ENCODE assay signal across 10 cellular contexts in genomic region chr10:24467094-24467493, GRCh38.
DNase-seq lines count a peak whose midpoint lies in the region; ATAC-seq and TF ChIP-seq lines count a peak whose summit lies in the region.
"Had no signal": no experiment of that assay in that cellular context is flagged by ENCODE, and none has a peak within 500 bp of the region (broad histone marks: within the 10 kb centered on the region; RNA-seq: fewer than 3 reads in every experiment).

No MANE protein-coding gene starts in this region.

- DNase-seq in GM23248, result no peak
- DNase-seq in SJSA1 (ENCODE audit: low read depth in 1 of 2, low spot score in 2 of 2), result no peak
- peak in 1 of 2 donors; percentile 23 for DNase-seq in foreskin keratinocyte
- no peak for DNase-seq in retinal pigment epithelial cell (ENCODE audit: low read depth)
- DNase-seq in left ventricle myocardium superior, result no peak
- DNase-seq: activated naive CD8-positive, alpha-beta T cell treated with anti-CD3 and anti-CD28 coated beads, Interleukin-2, amount 50 U/mL, for 24 hours; SHP77 treated with DMSO at 0.1 percent for 48 hours had no signal

- H3K4me2 ChIP-seq in GM23248 (ENCODE audit: unreplicated experiment), result peak overlapping the region; percentile 73

- TF ChIP-seq CTCF in foreskin keratinocyte (conservative IDR thresholded peaks at IDR 0.05), result no peak
- no peak for TF ChIP-seq CTCF in retinal pigment epithelial cell (conservative IDR thresholded peaks at IDR 0.05; ENCODE audit: low read depth, low read length)

- in situ Hi-C loops in GM23248 (cut with MboI), result no loop called here

- H3K9me3 ChIP-seq in GM23248 (ENCODE audit: low read depth), result no peaks in the 10 kb centered on the region
- no peaks in the 10 kb centered on the region for H3K9me3 ChIP-seq in SJSA1 (replicated peaks)

- peaks cover 54% of the 10 kb centered on the region for H3F3A ChIP-seq in GM23248 (ENCODE audit: insufficient read depth)

- intact Hi-C loops in left ventricle myocardium superior (cut with micrococcal nuclease), result no loop called here

- H3K27me3 ChIP-seq in GM23248 (replicated peaks; ENCODE audit: insufficient read depth) (no peaks in the 10 kb centered on the region), SJSA1 (replicated peaks) (no peaks in the 10 kb centered on the region), foreskin keratinocyte (no peaks in the 10 kb centered on the region)

- no peak overlapping the region for H2AFZ ChIP-seq in GM23248

- peaks cover 61% of the 10 kb centered on the region for H3K4me1 ChIP-seq in GM23248 (ENCODE audit: insufficient read depth)
- peaks cover 56% of the 10 kb centered on the region for H3K4me1 ChIP-seq in SJSA1 (replicated peaks)
- H3K4me1 ChIP-seq in foreskin keratinocyte, result peaks cover 32% of the 10 kb centered on the region

- no peaks in the 10 kb centered on the region for H3K9me2 ChIP-seq in GM23248 (ENCODE audit: insufficient read depth)

- no peaks in the 10 kb centered on the region for H4K20me1 ChIP-seq in GM23248 (ENCODE audit: insufficient read depth)

- H3K79me2 ChIP-seq in GM23248 (ENCODE audit: insufficient read depth), result peaks cover 49% of the 10 kb centered on the region

- peak overlapping the region; percentile 72 for H3K9ac ChIP-seq in GM23248

- peak overlapping the region; percentile 92 for H3K27ac ChIP-seq in GM23248
- H3K27ac ChIP-seq in SJSA1, result no peak overlapping the region
- H3K27ac ChIP-seq in foreskin keratinocyte, result peak overlapping the region; percentile 88

- no peaks in the 10 kb centered on the region for H3K36me3 ChIP-seq in GM23248 (ENCODE audit: low read depth)
- H3K36me3 ChIP-seq in SJSA1, result no peaks in the 10 kb centered on the region

- peak overlapping the region; percentile 71 for H3K4me3 ChIP-seq in GM23248
- H3K4me3 ChIP-seq in SJSA1, result peak overlapping the region; percentile 37
- H3K4me3 ChIP-seq in retinal pigment epithelial cell (ENCODE audit: low read length), result peak overlapping the region; percentile 58

- no peak for ATAC-seq in foreskin keratinocyte
- ATAC-seq in HG02759 (IDR thresholded peaks at IDR 0.05; ENCODE audit: unreplicated experiment), result no peak
- no peak for ATAC-seq in left ventricle myocardium superior
- ATAC-seq in GM19328 (IDR thresholded peaks at IDR 0.05; ENCODE audit: unreplicated experiment), result no peak
- ATAC-seq in GM21737 (IDR thresholded peaks at IDR 0.05; ENCODE audit: unreplicated experiment), result no peak

- WGBS in GM23248 (ENCODE audit: low coverage in 1 of 2, low lambda C conversion rate in 2 of 2, missing lambda C conversion rate in 2 of 2), 2 experiments, result 93 to 94% methylated on average over 3 of the region's 3 CpGs
